2 cellular contexts compared by ENCODE assay signal in genomic region chr2:96064760-96065159, GRCh38. TPM values are rescaled to one million over a fixed set of nuclear protein-coding genes. Genes with fewer than 3 reads are reported as not detected.
"Had no signal": no experiment of that assay in that cellular context is flagged by ENCODE, and none has a peak within 500 bp of the region (broad histone marks: within the 10 kb centered on the region; RNA-seq: fewer than 3 reads in every experiment).

No MANE protein-coding gene starts in this region.

RNA-seq across cellular contexts. Expression of gene GPAT2, which starts 30.0 kb away (rescaled TPM):
- total RNA-seq: H4, HT-29 had no signal

RNA-seq across cellular contexts. Expression of gene ADRA2B, which starts 51.6 kb away (rescaled TPM):
- total RNA-seq: H4 had no signal
